ENCODE assay signal across 8 cellular contexts in genomic region chr15:74302821-74303359, GRCh38.
DNase-seq lines count a peak whose midpoint lies in the region; ATAC-seq, FAIRE-seq and TF ChIP-seq lines count a peak whose summit lies in the region.

No MANE protein-coding gene starts in this region.

- POLR2A ChIA-PET in GM12878 (lab: Charles Lee): no interaction called here

- TF ChIP-seq POLR2A in GM12878 (IDR thresholded peaks at IDR 0.05; ENCODE audit: low read depth, low read length) (no peak), testis (IDR thresholded peaks at IDR 0.05) (no peak)

- TF ChIP-seq CTCF in AG09309 (IDR thresholded peaks at IDR 0.05; ENCODE audit: control insufficient read depth, insufficient read depth, low read depth, low read length, missing control alignments) (peak; percentile 88), OCI-LY3 (IDR thresholded peaks at IDR 0.05; ENCODE audit: low read depth, low read length) (peak; percentile 81), GM12878 (IDR thresholded peaks at IDR 0.05 in 2 of 3, conservative IDR thresholded peaks at IDR 0.05 in 1 of 3; ENCODE audit: control insufficient read depth in 2 of 3, extremely low read depth in 1 of 3, insufficient read depth in 1 of 3, low read depth in 3 of 3, low read length in 3 of 3) (peak; percentile 68 to 74 (median 71)), testis (IDR thresholded peaks at IDR 0.05) (peak; percentile 36 to 64 (median 58))

- TF ChIP-seq EP300 in GM12878 (IDR thresholded peaks at IDR 0.05; ENCODE audit: borderline replicate concordance in 1 of 2, control insufficient read depth in 1 of 2, low read depth in 2 of 2, low read length in 2 of 2): no peak

- in situ Hi-C loops in GM12878 (cut with MboI): loop anchor here (10.0 kb wide), 1 partner anchor 338 kb away; no protein-coding TSS in a partner anchor

- peaks cover 54% of the 10 kb centered on the region for H3K27me3 ChIP-seq in OCI-LY3 (ENCODE audit: low read depth, low read length)
- H3K27me3 ChIP-seq in GM12878 (replicated peaks in 1 of 2; ENCODE audit: control insufficient read depth in 2 of 2, insufficient read depth in 2 of 2, low read length in 1 of 2): peaks cover 2 to 14% of the 10 kb centered on the region in 2 experiments; a peak in 3 of 4 replicates
- no peaks in the 10 kb centered on the region for H3K27me3 ChIP-seq in testis

- H3K36me3 ChIP-seq in OCI-LY3 (replicated peaks; ENCODE audit: low read depth, low read length): no peaks in the 10 kb centered on the region
- H3K36me3 ChIP-seq in GM12878 (ENCODE audit: control insufficient read depth in 2 of 2, insufficient read depth in 2 of 2, low read length in 1 of 2): no peaks in the 10 kb centered on the region
- no peaks in the 10 kb centered on the region for H3K36me3 ChIP-seq in testis (ENCODE audit: low read depth, missing control alignments)

- TF ChIP-seq RAD21 in GM12878 (IDR thresholded peaks at IDR 0.05; ENCODE audit: insufficient read depth, low read depth, low read length): peak; percentile 79

- H3K9me3 ChIP-seq in OCI-LY3 (ENCODE audit: insufficient read depth, low read length) (no peaks in the 10 kb centered on the region), GM12878 (replicated peaks; ENCODE audit: control insufficient read depth, insufficient read depth, low read length) (no peaks in the 10 kb centered on the region), testis (no peaks in the 10 kb centered on the region)

- no peaks in the 10 kb centered on the region for H3K4me1 ChIP-seq in OCI-LY3 (ENCODE audit: low read length)
- H3K4me1 ChIP-seq in GM12878 (ENCODE audit: control insufficient read depth, insufficient read depth, low read length): no peaks in the 10 kb centered on the region
- peaks cover 15% of the 10 kb centered on the region for H3K4me1 ChIP-seq in testis

- no peak overlapping the region for H3K4me2 ChIP-seq in OCI-LY3 (ENCODE audit: low read length)
- no peak overlapping the region for H3K4me2 ChIP-seq in GM12878 (ENCODE audit: control insufficient read depth, insufficient read depth)

- WGBS in GM12878 (ENCODE audit: insufficient coverage, insufficient replicate concordance, low lambda C conversion rate, missing lambda C conversion rate): 3% methylated on average over 7 of the region's 7 CpGs
- 34 to 44% methylated on average over 4 to 6 of the region's 7 CpGs for WGBS in testis, 2 donors

- SMC1A ChIA-PET in GM12878 (lab: Charles Lee; ENCODE audit: uncharacterized antibody, unreplicated experiment): interaction anchor here (0.6 to 1.4 kb wide), 2 partner anchors 17 to 21 kb away, joined by 3 read pairs; no protein-coding TSS in a partner anchor

- H3K79me2 ChIP-seq in OCI-LY3 (ENCODE audit: low read length): no peaks in the 10 kb centered on the region
- H3K79me2 ChIP-seq in GM12878 (ENCODE audit: control insufficient read depth, insufficient read depth, low read length): no peaks in the 10 kb centered on the region

- H3K4me1 Mint-ChIP-seq in T-helper 2 cell treated with Interferon-gamma antibody and Interleukin-4, amounts not matched to agents 5 μg/mL and 100 μg/mL, for 36 hours (ENCODE audit: low read depth): no peaks in the 10 kb centered on the region

- CTCF ChIA-PET in GM12878 (lab: Yijun Ruan, JAX): interaction anchor here (1.1 to 2.1 kb wide), 2 partner anchors 14 to 18 kb away, joined by 3 to 8 read pairs; no protein-coding TSS in a partner anchor

- peak; percentile 66 for FAIRE-seq in GM12878 (lab: Jason Lieb, UNC)

- H3K9ac ChIP-seq in OCI-LY3 (ENCODE audit: low read length) (no peak overlapping the region), GM12878 (ENCODE audit: control insufficient read depth, insufficient read depth, low read length) (no peak overlapping the region)

- H3K36me3 Mint-ChIP-seq in T-helper 2 cell treated with Interferon-gamma antibody and Interleukin-4, amounts not matched to agents 5 μg/mL and 100 μg/mL, for 36 hours (ENCODE audit: low read depth): no peaks in the 10 kb centered on the region

- H3K4me3 ChIP-seq in AG09309 (ENCODE audit: control insufficient read depth, low read depth, low read length) (no peak overlapping the region), OCI-LY3 (ENCODE audit: low read length) (no peak overlapping the region), GM12878 (no peak overlapping the region), testis (no peak overlapping the region)

- no peaks in the 10 kb centered on the region for H3K9me3 Mint-ChIP-seq in T-helper 2 cell treated with Interferon-gamma antibody and Interleukin-4, amounts not matched to agents 5 μg/mL and 100 μg/mL, for 36 hours

- H3K27me3 Mint-ChIP-seq in T-helper 2 cell treated with Interferon-gamma antibody and Interleukin-4, amounts not matched to agents 5 μg/mL and 100 μg/mL, for 36 hours (ENCODE audit: low read depth): peaks cover 17% of the 10 kb centered on the region

- ATAC-seq in GM12878: peak; percentile 84

- DNase-seq in AG09309 (ENCODE audit: low read depth) (no peak), GM19240 (ENCODE audit: insufficient read length, low spot score) (peak; percentile 56), GM12878 (ENCODE audit: low read depth, low spot score) (no peak), kidney tubule cell (ENCODE audit: low spot score) (peak; percentile 33), testis (peak; percentile 40), ureter (ENCODE audit: low spot score) (no peak)
- no peak for DNase-seq in T-helper 2 cell treated with Interferon-gamma antibody and Interleukin-4, amounts not matched to agents 5 μg/mL and 100 μg/mL, for 36 hours (ENCODE audit: low spot score)

- H3K27ac ChIP-seq in OCI-LY3 (ENCODE audit: low read length) (no peak overlapping the region), GM12878 (ENCODE audit: control insufficient read depth, insufficient read depth) (no peak overlapping the region), testis (no peak overlapping the region)

- no peak overlapping the region for H3K4me3 Mint-ChIP-seq in T-helper 2 cell treated with Interferon-gamma antibody and Interleukin-4, amounts not matched to agents 5 μg/mL and 100 μg/mL, for 36 hours

- no peak overlapping the region for H2AFZ ChIP-seq in OCI-LY3 (ENCODE audit: low read depth, low read length)
- no peak overlapping the region for H2AFZ ChIP-seq in GM12878 (ENCODE audit: control insufficient read depth, low read depth, low read length)

- intact Hi-C loops in GM12878 (cut with micrococcal nuclease; ENCODE audit: unreplicated experiment) (loop anchor here (1.0 kb wide), 1 partner anchor 176 kb away; no protein-coding TSS in a partner anchor), testis (cut with DNase I; ENCODE audit: low total_unique reads) (no loop called here)

- H4K20me1 ChIP-seq in OCI-LY3 (ENCODE audit: insufficient read depth, low read length): no peaks in the 10 kb centered on the region
- H4K20me1 ChIP-seq in GM12878 (ENCODE audit: control insufficient read depth, insufficient read depth): no peaks in the 10 kb centered on the region

- H3K27ac Mint-ChIP-seq in T-helper 2 cell treated with Interferon-gamma antibody and Interleukin-4, amounts not matched to agents 5 μg/mL and 100 μg/mL, for 36 hours: no peak overlapping the region

- BruUV-seq in GM12878 (replicated peaks; lab: Mats Ljungman, UMichigan): no TSS peak

- RAD21 ChIA-PET in GM12878 (lab: Charles Lee; ENCODE audit: unreplicated experiment): no interaction called here

TF ChIP-seq in GM12878, 131 proteins besides CTCF, POLR2A, EP300 and RAD21:
- TF ChIP-seq YY1 (IDR thresholded peaks at IDR 0.05; ENCODE audit: low read depth, low read length) (peak; percentile 35; the same call in 1 of the 2 replicates), SMARCA5 (IDR thresholded peaks at IDR 0.05) (no peak), SMC3 (IDR thresholded peaks at IDR 0.05; ENCODE audit: borderline replicate concordance, low read length) (peak; percentile 87)

Comparison
In these comparisons a context has a peak if more than half of its experiments do, and no peak if none do; other contexts are left out.
1. DNase-seq: peak in GM19240 (single experiment), kidney tubule cell (single experiment) and testis (single experiment); none in AG09309 (single experiment), GM12878 (single experiment), ureter (single experiment) and T-helper 2 cell treated with Interferon-gamma antibody and Interleukin-4, amounts not matched to agents 5 μg/mL and 100 μg/mL, for 36 hours (single experiment).
2. Peak in every context shown above with its lines, with median percentiles within 50 percentile points of each other: CTCF ChIP-seq.